Comparison of ENCODE assay signal across 14 cellular contexts in the genomic region with DNA sequence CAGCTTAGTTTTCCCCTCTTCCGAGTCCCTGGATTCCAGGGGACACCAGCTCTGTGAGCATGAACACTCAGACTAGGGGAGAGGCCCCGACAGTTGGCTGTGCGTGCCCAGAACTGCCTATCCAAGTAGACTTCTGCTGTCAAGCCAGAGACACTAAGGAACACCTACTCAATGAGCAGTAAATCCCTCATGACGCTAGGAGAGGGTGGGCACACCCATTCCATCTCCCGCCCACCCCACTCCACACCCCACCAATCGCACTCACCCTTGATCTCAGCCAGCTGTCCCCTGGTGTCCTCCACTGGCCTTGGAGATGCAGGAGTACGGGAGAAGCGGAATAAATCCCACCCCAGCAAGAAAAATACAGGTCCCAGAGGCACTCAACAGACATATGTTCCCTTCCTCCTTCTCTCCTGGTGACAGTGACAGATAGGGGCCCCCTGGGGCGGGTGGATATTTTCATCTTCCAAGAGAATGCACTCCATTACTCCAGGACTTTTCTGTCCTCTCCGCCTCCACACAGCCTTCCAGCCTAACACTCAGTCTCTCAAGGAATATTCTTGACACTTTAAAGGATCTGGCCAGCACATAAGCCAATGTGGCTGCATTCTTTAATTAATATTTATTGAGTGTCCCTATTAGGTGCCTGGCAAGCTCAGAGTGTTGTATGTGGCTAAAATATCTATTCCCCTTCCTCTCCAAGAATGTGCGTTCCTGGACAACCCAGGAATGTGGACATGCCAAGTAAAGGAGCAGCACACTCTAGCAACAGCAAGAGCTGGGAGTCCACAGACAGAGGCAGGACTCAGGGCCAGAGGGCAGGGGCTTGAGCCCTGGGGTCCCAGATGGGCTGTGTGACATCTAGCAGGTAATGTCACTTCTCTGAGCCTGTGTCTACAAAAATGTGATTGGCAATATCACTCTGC. TPM values are rescaled to one million over a fixed set of nuclear protein-coding genes. Genes with fewer than 3 reads are reported as not detected.
DNase-seq lines count a peak whose midpoint lies in the region; TF ChIP-seq lines count a peak whose summit lies in the region.
"Had no signal": no experiment of that assay in that cellular context is flagged by ENCODE, and none has a peak within 500 bp of the region (broad histone marks: within the 10 kb centered on the region; RNA-seq: fewer than 3 reads in every experiment).

No MANE protein-coding gene starts in this region.

- TF ChIP-seq POLR2A in sigmoid colon (IDR thresholded peaks at IDR 0.05): no peak
- no peak for TF ChIP-seq POLR2A in ovary (IDR thresholded peaks at IDR 0.05)

- 79 to 84% methylated on average over 11 of the region's 11 CpGs for WGBS in sigmoid colon, 2 donors
- 73 to 79% (median 75%) methylated on average over 11 of the region's 11 CpGs for WGBS in ovary, 3 donors

- intact Hi-C loops in sigmoid colon (cut with DNase I) (no loop called here), ovary (cut with DNase I) (no loop called here)

- H3K9me3 ChIP-seq in sigmoid colon (no peaks in the 10 kb centered on the region), ovary (no peaks in the 10 kb centered on the region)
- H3K9me3 ChIP-seq: SJSA1 had no signal

- no peaks in the 10 kb centered on the region for H3K36me3 ChIP-seq in sigmoid colon
- H3K36me3 ChIP-seq in ovary: no peaks in the 10 kb centered on the region
- H3K36me3 ChIP-seq: SJSA1 had no signal

- peak overlapping the region; percentile 9; the same call in 1 of the 2 replicates for H3K27ac ChIP-seq in RWPE1
- H3K27ac ChIP-seq in sigmoid colon: peak overlapping the region; percentile 16 to 72 (median 36)
- H3K27ac ChIP-seq in ovary: no peak overlapping the region
- H3K27ac ChIP-seq: SJSA1 had no signal

- no peak overlapping the region for H3K4me3 ChIP-seq in sigmoid colon
- H3K4me3 ChIP-seq in ovary: no peak overlapping the region
- H3K4me3 ChIP-seq: SJSA1 had no signal

- H3K4me1 ChIP-seq in sigmoid colon: peaks cover 0 to 21% (median 10%) of the 10 kb centered on the region in 4 donors
- peaks cover 6% of the 10 kb centered on the region for H3K4me1 ChIP-seq in ovary (ENCODE audit: insufficient read depth)

- no peak for TF ChIP-seq EP300 in sigmoid colon (IDR thresholded peaks at IDR 0.05)
- no peak for TF ChIP-seq EP300 in ovary (IDR thresholded peaks at IDR 0.05)

- H3K27me3 ChIP-seq in sigmoid colon (no peaks in the 10 kb centered on the region), ovary (no peaks in the 10 kb centered on the region)
- H3K27me3 ChIP-seq: SJSA1 had no signal

- TF ChIP-seq CTCF in RWPE1 (conservative IDR thresholded peaks at IDR 0.05; ENCODE audit: low read depth): no peak
- no peak for TF ChIP-seq CTCF in sigmoid colon (IDR thresholded peaks at IDR 0.05)
- no peak for TF ChIP-seq CTCF in ovary (IDR thresholded peaks at IDR 0.05)

- POLR2A ChIA-PET in RWPE1 (lab: Yijun Ruan, JAX; ENCODE audit: low non-redundant PET): no interaction called here

- CTCF ChIA-PET in RWPE1 (lab: Yijun Ruan, JAX): no interaction called here

- peak; percentile 61 for DNase-seq in GM03348 (ENCODE audit: low spot score)
- DNase-seq in RWPE1 (ENCODE audit: low spot score): no peak
- DNase-seq in left kidney (ENCODE audit: low read depth, low spot score): peak; percentile 35
- no peak for DNase-seq in sigmoid colon
- no peak for DNase-seq in DMS153 (lab: John Stamatoyannopoulos, UW)
- no peak for DNase-seq in NCI-H1417 treated with DMSO at 0.1 percent for 48 hours (lab: John Stamatoyannopoulos, UW)
- no peak for DNase-seq in ovary
- DNase-seq in midbrain (lab: John Stamatoyannopoulos, UW): no peak
- DNase-seq: activated CD4-positive, alpha-beta T cell treated with anti-CD3 and anti-CD28 coated beads, Interleukin-2, amount 10 ng/mL, durations not matched to agents 24 days and 14 days; activated naive CD8-positive, alpha-beta T cell treated with anti-CD3 and anti-CD28 coated beads, Interleukin-2, amount 10 ng/mL, durations not matched to agents 7 days and 5 days; activated T-cell treated with anti-CD3 and anti-CD28 coated beads, Interleukin-2, amount 50 U/mL, for 4 hours; naive B cell; T1000 had no signal

RNA-seq across cellular contexts. Expression of a gene that starts 13.1 kb away (rescaled TPM):
- total RNA-seq in sigmoid colon (10 to 100 TPM; 13.2 to 29.1 (median 21.5) TPM), ovary (10 to 100 TPM; 10.7 to 36.5 (median 13.1) TPM)
- polyA plus RNA-seq in sigmoid colon (10 to 100 TPM; 16.8 to 19.0 (median 18.3) TPM), ovary (10 to 100 TPM; 13.7 to 18.9 TPM)

Comparison
In these comparisons a context has a peak if more than half of its experiments do, and no peak if none do; other contexts are left out.
1. DNase-seq: peak in GM03348 (single experiment) and left kidney (single experiment); none in RWPE1 (single experiment), sigmoid colon (single experiment), DMS153 (single experiment), NCI-H1417 treated with DMSO at 0.1 percent for 48 hours (single experiment), ovary (0 of 5) and midbrain (single experiment).
2. H3K27ac ChIP-seq: peak in RWPE1 (single experiment) and sigmoid colon (4 of 4); none in ovary (0 of 2).